In genomic region chrX:19514791-19515614, GRCh38 we compare ENCODE assay signal across 8 cellular contexts. TPM values are rescaled to one million over a fixed set of nuclear protein-coding genes. Genes with fewer than 3 reads are reported as not detected.
A peak's percentile ranks its signal among the peaks of the same experiment; 100 is the strongest.
DNase-seq lines count a peak whose midpoint lies in the region; ATAC-seq and TF ChIP-seq lines count a peak whose summit lies in the region.

MAP3K15 (minus strand) TSS chrX:19515508; CDS start chrX:19515261, 247 bp downstream.

- in situ Hi-C loops in GM13977 (cut with MboI; ENCODE audit: low pct_unique_long_range_greater_than_20kb, low sequenced_read_pairs, unreplicated experiment), result no loop called here

- no peaks in the 10 kb centered on the region for H3K36me3 Mint-ChIP-seq in mesothelial cell of epicardium

- H3K27ac ChIP-seq in colonic mucosa, result no peak within 1 kb of the TSS

- no peak within 1 kb of the TSS for H3K9ac ChIP-seq in colonic mucosa (ENCODE audit: low read depth in 2 of 2, low read length in 2 of 2)

- DNase-seq in AG08396 (ENCODE audit: low spot score) (peak; percentile 63), GM13977 (ENCODE audit: low spot score) (peak; percentile 52), RPMI8226 (peak; percentile 24), colonic mucosa (peak; percentile 23), mesothelial cell of epicardium (ENCODE audit: low spot score in 2 of 2, unreplicated experiment in 2 of 2) (peak; percentile 29 to 41), NCI-H2107 (lab: John Stamatoyannopoulos, UW) (no peak), middle frontal gyrus (ENCODE audit: extremely low spot score, low spot score) (no peak)

- TF ChIP-seq CTCF in GM13977 (IDR thresholded peaks at IDR 0.05; ENCODE audit: extremely low read depth, insufficient read depth, missing control alignments) (peak; percentile 32), colonic mucosa (IDR thresholded peaks at IDR 0.05) (no peak), mesothelial cell of epicardium (IDR thresholded peaks at IDR 0.05; ENCODE audit: unreplicated experiment) (peak; percentile 19)

- intact Hi-C loops in colonic mucosa (cut with DNase I), result loop anchor here (10.0 kb wide), 1 partner anchor 130 kb away; no protein-coding TSS in a partner anchor

- peaks cover 33% of the 10 kb centered on the region for H3K9me3 Mint-ChIP-seq in mesothelial cell of epicardium

- peaks cover 8% of the 10 kb centered on the region for H3K27me3 ChIP-seq in colonic mucosa

- peak within 1 kb of the TSS; percentile 50 for H3K4me3 Mint-ChIP-seq in mesothelial cell of epicardium

- peak within 1 kb of the TSS; percentile 29 for H3K4me3 ChIP-seq in colonic mucosa

- peaks cover 50% of the 10 kb centered on the region for H3K27me3 Mint-ChIP-seq in mesothelial cell of epicardium (ENCODE audit: low read depth)

- H3K27ac Mint-ChIP-seq in mesothelial cell of epicardium, result no peak within 1 kb of the TSS

- H3K9me3 ChIP-seq in colonic mucosa, result no peaks in the 10 kb centered on the region

- ATAC-seq in GM18519 (IDR thresholded peaks at IDR 0.05; ENCODE audit: low FRiP score, unreplicated experiment), result no peak

- H3K4me1 ChIP-seq in colonic mucosa, result no peaks in the 10 kb centered on the region

- H3K4me1 Mint-ChIP-seq in mesothelial cell of epicardium, result no peaks in the 10 kb centered on the region

- no peaks in the 10 kb centered on the region for H3K36me3 ChIP-seq in colonic mucosa

RNA-seq across cellular contexts. Expression of gene MAP3K15, which starts in this region (rescaled TPM):
- under 1 TPM in 1 of 2 donors, not detected in 1; 0.25 TPM for total RNA-seq in colonic mucosa
- total RNA-seq in mesothelial cell of epicardium, result 1.3 to 1.6 TPM (median 1.4 TPM) in 3 replicates

Comparison
In these comparisons a context has a peak if more than half of its experiments do, and no peak if none do; other contexts are left out.
1. Peak in DNase-seq and H3K4me3 ChIP-seq in colonic mucosa; RNA of the gene not detected or under 1 TPM.
2. DNase-seq: peak in AG08396 (single experiment), GM13977 (single experiment), RPMI8226 (single experiment) and mesothelial cell of epicardium (2 of 2); none in NCI-H2107 (single experiment) and middle frontal gyrus (single experiment).